ENCODE assay signal across 12 cellular contexts in genomic region chr5:161414037-161414436, GRCh38.
"Had no signal": no experiment of that assay in that cellular context is flagged by ENCODE, and none has a peak within 500 bp of the region (broad histone marks: within the 10 kb centered on the region; RNA-seq: fewer than 3 reads in every experiment).

No MANE protein-coding gene starts in this region.

- H3K27ac Mint-ChIP-seq: naive thymus-derived CD8-positive, alpha-beta T cell had no signal

- H3K4me1 ChIP-seq: heart left ventricle, psoas muscle, stomach had no signal

- H3K36me3 Mint-ChIP-seq: naive thymus-derived CD8-positive, alpha-beta T cell had no signal

- H3K27ac ChIP-seq: heart left ventricle, neutrophil, psoas muscle, skin epidermis, stomach had no signal

- H3K36me3 ChIP-seq: heart left ventricle, neutrophil, stomach had no signal

- H3K4me1 Mint-ChIP-seq: naive thymus-derived CD8-positive, alpha-beta T cell had no signal

- H3K4me3 ChIP-seq: heart left ventricle, mucosa of descending colon, psoas muscle, skin epidermis, stomach had no signal

- H3K9me3 ChIP-seq: heart left ventricle, mucosa of descending colon, neutrophil, psoas muscle, stomach had no signal

- H3K27me3 ChIP-seq: heart left ventricle, neutrophil, stomach had no signal

- H3K27me3 Mint-ChIP-seq: naive thymus-derived CD8-positive, alpha-beta T cell had no signal

- DNase-seq: erythroblast; heart left ventricle; hippocampal formation; mucosa of descending colon; naive thymus-derived CD8-positive, alpha-beta T cell; psoas muscle; stimulated activated naive CD4-positive, alpha-beta T cell; stomach; substantia nigra; trophoblast cell had no signal

- H3K4me3 Mint-ChIP-seq: naive thymus-derived CD8-positive, alpha-beta T cell had no signal
